In the genomic region with DNA sequence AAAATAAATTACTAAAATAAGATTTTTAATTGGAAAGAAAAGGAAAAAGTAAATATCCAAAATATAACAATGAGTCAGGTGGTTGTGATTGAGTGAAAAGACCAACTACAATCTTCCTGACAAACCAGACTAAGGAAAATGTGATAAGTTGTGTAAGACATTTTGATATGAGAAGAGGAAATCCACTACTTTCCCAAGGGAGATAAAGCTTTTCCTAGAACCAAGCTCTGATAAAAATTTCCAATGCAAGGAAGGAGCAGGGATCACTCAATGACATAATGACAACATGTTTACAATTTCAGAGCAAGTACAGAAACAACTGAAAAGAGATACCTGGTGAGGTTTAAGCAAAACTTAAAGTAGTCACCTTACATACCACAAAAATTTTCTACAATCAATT, we compare ENCODE assay signal across 34 cellular contexts.
"Had no signal": no experiment of that assay in that cellular context is flagged by ENCODE, and none has a peak within 500 bp of the region (broad histone marks: within the 10 kb centered on the region; RNA-seq: fewer than 3 reads in every experiment).

No MANE protein-coding gene starts in this region.

- H3K27ac ChIP-seq: adrenal gland, ascending aorta, body of pancreas, brain microvascular endothelial cell, breast epithelium, cardiac muscle cell had no signal

- H3K9me3 ChIP-seq: adrenal gland, ascending aorta, body of pancreas, breast epithelium had no signal

- DNase-seq: activated effector memory CD4-positive, alpha-beta T cell treated with anti-CD3 and anti-CD28 coated beads, Interleukin-2, amount 50 U/mL, for 16 hours; activated effector memory CD4-positive, alpha-beta T cell treated with Interleukin-2 at 50 U/mL for 16 hours; activated gamma-delta T cell; activated gamma-delta T cell treated with Interleukin-2 at 50 U/mL for 16 hours; activated naive CD4-positive, alpha-beta T cell; activated naive CD4-positive, alpha-beta T cell treated with anti-CD3 and anti-CD28 coated beads for 36 hours; activated naive CD4-positive, alpha-beta T cell treated with anti-CD3 and anti-CD28 coated beads, Interleukin-2, amount 10 ng/mL, durations not matched to agents 7 days and 5 days; activated naive CD4-positive, alpha-beta T cell treated with anti-CD3 and anti-CD28 coated beads, Interleukin-2, amount 50 U/mL, for 16 hours; activated naive CD4-positive, alpha-beta T cell treated with Interleukin-2 at 50 U/mL for 16 hours; activated naive CD8-positive, alpha-beta T cell treated with anti-CD3 and anti-CD28 coated beads for 36 hours; activated naive CD8-positive, alpha-beta T cell treated with anti-CD3 and anti-CD28 coated beads, Interleukin-2, amount 10 ng/mL, durations not matched to agents 7 days and 5 days; activated naive CD8-positive, alpha-beta T cell treated with anti-CD3 and anti-CD28 coated beads, Interleukin-2, amount 50 U/mL, for 24 hours; activated T-cell treated with anti-CD3 and anti-CD28 coated beads, Interleukin-2, amount 50 U/mL, for 1 hour; activated T-cell treated with anti-CD3 and anti-CD28 coated beads, Interleukin-2, amount 50 U/mL, for 24 hours; activated T-cell treated with anti-CD3 and anti-CD28 coated beads, Interleukin-2, amount 50 U/mL, for 4 hours; activated T-cell treated with anti-CD3 and anti-CD28 coated beads, Interleukin-2, amount 50 U/mL, for 48 hours; activated T-cell treated with anti-CD3 and anti-CD28 coated beads, Interleukin-2, amount 50 U/mL, for 72 hours; adrenal gland; amniotic stem cell; amygdala; anterior cingulate cortex; aorta; body of pancreas; brain microvascular endothelial cell; caudate nucleus; central memory CD4-positive, alpha-beta T cell; cerebellar nuclear complex had no signal

- FAIRE-seq: astrocyte, bronchial epithelial cell had no signal

- H3K4me1 ChIP-seq: adrenal gland, ascending aorta, body of pancreas, breast epithelium had no signal

- ATAC-seq: activated naive CD4-positive, alpha-beta T cell treated with anti-CD3 and anti-CD28 coated beads, Interleukin-2, amount 50 U/mL, for 72 hours; activated naive CD8-positive, alpha-beta T cell treated with anti-CD3 and anti-CD28 coated beads, Interleukin-2, amount 50 U/mL, for 24 hours; activated T-cell treated with anti-CD3 and anti-CD28 coated beads, Interleukin-2, amount 50 U/mL, for 4 hours; activated T-cell treated with anti-CD3 and anti-CD28 coated beads, Interleukin-2, amount 50 U/mL, for 72 hours; activated T-helper 17 cell treated with anti-CD3 and anti-CD28 coated beads, Interleukin-2, amount 50 U/mL, for 72 hours; body of pancreas had no signal

- H3K36me3 ChIP-seq: adrenal gland, ascending aorta, brain microvascular endothelial cell, breast epithelium, cardiac muscle cell had no signal

- H3K27me3 ChIP-seq: adrenal gland, ascending aorta, body of pancreas, brain microvascular endothelial cell, breast epithelium, cardiac muscle cell had no signal

- H3K4me3 ChIP-seq: adrenal gland, ascending aorta, body of pancreas, breast epithelium, cardiac muscle cell had no signal
